31 cellular contexts compared by ENCODE assay signal in the genomic region with DNA sequence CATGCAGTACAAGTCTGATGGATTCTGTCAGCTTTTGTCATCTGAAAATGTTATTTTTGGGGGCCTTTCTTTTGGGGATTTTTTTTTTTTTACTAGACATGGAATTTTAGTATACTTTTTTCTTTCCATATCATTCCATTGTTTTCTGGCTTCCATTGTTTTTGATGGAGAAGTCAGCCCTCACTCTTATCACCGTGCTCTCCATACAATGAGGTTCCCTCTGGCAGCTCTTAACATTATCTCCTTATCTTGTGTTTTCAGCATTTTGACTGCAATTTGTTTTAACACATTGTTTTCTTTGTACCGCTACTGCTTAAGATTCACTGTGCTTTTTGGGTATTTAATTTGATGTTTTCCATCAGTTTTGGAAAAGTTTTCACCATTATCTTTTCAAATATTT.
"Had no signal": no experiment of that assay in that cellular context is flagged by ENCODE, and none has a peak within 500 bp of the region (broad histone marks: within the 10 kb centered on the region; RNA-seq: fewer than 3 reads in every experiment).

No MANE protein-coding gene starts in this region.

- H3K4me1 Mint-ChIP-seq: neural progenitor cell; stimulated activated memory B cell treated with anti-CD40 and anti-IgM and Interleukin-4, amounts not matched to agents 10 μg/mL and 1 μg/mL and 100 μg/mL, for 72 hours; stimulated activated naive CD8-positive, alpha-beta T cell treated with anti-CD3 and anti-CD28 coated beads, Interleukin-15, amount 100 ng/mL, for 72 hours had no signal

- H3K27me3 ChIP-seq: neural progenitor cell, ovary, spleen, suprapubic skin, testis, tibial artery, transverse colon, upper lobe of right lung, uterus had no signal

- H3K9me3 ChIP-seq: ovary, psoas muscle, spleen, suprapubic skin, testis, tibial artery, transverse colon, upper lobe of right lung, uterus had no signal

- H3K4me2 ChIP-seq: neural progenitor cell, smooth muscle cell had no signal

- H3K36me3 Mint-ChIP-seq: natural killer cell treated with Interleukin-12 subunit alpha and Interleukin-12 subunit beta and Interleukin-15 and Interleukin-18, amount 100 ng/mL, for 72 hours; neural progenitor cell; stimulated activated memory B cell treated with anti-CD40 and anti-IgM and Interleukin-4, amounts not matched to agents 10 μg/mL and 1 μg/mL and 100 μg/mL, for 72 hours; type B pancreatic cell had no signal

- DNase-seq: naive thymus-derived CD8-positive, alpha-beta T cell; occipital lobe; ovary; posterior cingulate gyrus; psoas muscle; right cardiac atrium; spleen; stimulated activated CD4-positive, alpha-beta T cell treated with anti-CD3 and anti-CD28 coated beads, Interleukin-12 subunit alpha, Interleukin-12 subunit beta, amount 100 ng/mL, for 4 hours; stimulated activated CD4-positive, alpha-beta T cell treated with anti-CD3 and anti-CD28 coated beads, Interleukin-1b, Interleukin-23, amount 100 ng/mL, for 48 hours; stimulated activated CD4-positive, alpha-beta T cell treated with anti-CD3 and anti-CD28 coated beads, Interleukin-4, amount 100 ng/mL, for 1 hour; stimulated activated CD4-positive, alpha-beta T cell treated with anti-CD3 and anti-CD28 coated beads, Interleukin-4, amount 100 ng/mL, for 4 hours; stimulated activated CD8-positive, alpha-beta memory T cell treated with anti-CD3 and anti-CD28 coated beads, Interleukin-4, amount 100 ng/mL, for 48 hours; stimulated activated naive CD4-positive, alpha-beta T cell; stimulated activated naive CD8-positive, alpha-beta T cell treated with anti-CD3 and anti-CD28 coated beads, Interleukin-15, amount 100 ng/mL, for 72 hours; stimulated activated naive CD8-positive, alpha-beta T cell treated with anti-CD3 and anti-CD28 coated beads, Interleukin-15, Interleukin-2, amounts not matched to agents 100 U/mL and 50 U/mL, for 24 hours; substantia nigra; testis; tibial artery; transverse colon; upper lobe of right lung; uterus had no signal

- H3K9ac ChIP-seq: neural progenitor cell, parathyroid adenoma had no signal

- H3K27ac Mint-ChIP-seq: naive thymus-derived CD8-positive, alpha-beta T cell; natural killer cell treated with Interleukin-12 subunit alpha and Interleukin-12 subunit beta and Interleukin-15 and Interleukin-18, amount 100 ng/mL, for 72 hours; neural progenitor cell; progenitor cell of endocrine pancreas; stimulated activated memory B cell treated with anti-CD40 and anti-IgM and Interleukin-4, amounts not matched to agents 10 μg/mL and 1 μg/mL and 100 μg/mL, for 72 hours; stimulated activated naive CD8-positive, alpha-beta T cell treated with anti-CD3 and anti-CD28 coated beads, Interleukin-15, amount 100 ng/mL, for 72 hours; type B pancreatic cell had no signal

- H3K4me3 Mint-ChIP-seq: naive thymus-derived CD8-positive, alpha-beta T cell; natural killer cell treated with Interleukin-12 subunit alpha and Interleukin-12 subunit beta and Interleukin-15 and Interleukin-18, amount 100 ng/mL, for 72 hours; neural progenitor cell; stimulated activated memory B cell treated with anti-CD40 and anti-IgM and Interleukin-4, amounts not matched to agents 10 μg/mL and 1 μg/mL and 100 μg/mL, for 72 hours; stimulated activated naive CD8-positive, alpha-beta T cell treated with anti-CD3 and anti-CD28 coated beads, Interleukin-15, amount 100 ng/mL, for 72 hours; type B pancreatic cell had no signal

- H3K27me3 Mint-ChIP-seq: progenitor cell of endocrine pancreas; stimulated activated memory B cell treated with anti-CD40 and anti-IgM and Interleukin-4, amounts not matched to agents 10 μg/mL and 1 μg/mL and 100 μg/mL, for 72 hours; stimulated activated naive CD8-positive, alpha-beta T cell treated with anti-CD3 and anti-CD28 coated beads, Interleukin-15, amount 100 ng/mL, for 72 hours; type B pancreatic cell had no signal

- H2AFZ ChIP-seq: neural progenitor cell, parathyroid adenoma had no signal

- H3K4me3 ChIP-seq: neural progenitor cell, ovary, psoas muscle, skin epidermis, smooth muscle cell, spleen, suprapubic skin, testis, tibial artery, transverse colon, upper lobe of right lung, uterus had no signal

- ATAC-seq: naive thymus-derived CD8-positive, alpha-beta T cell; natural killer cell treated with Interleukin-12 subunit alpha and Interleukin-12 subunit beta and Interleukin-15 and Interleukin-18, amount 100 ng/mL, for 72 hours; psoas muscle; right cardiac atrium; sciatic nerve; stimulated activated memory B cell treated with anti-CD40 and anti-IgM and Interleukin-4, amounts not matched to agents 10 μg/mL and 1 μg/mL and 100 μg/mL, for 72 hours; stimulated activated naive CD8-positive, alpha-beta T cell treated with anti-CD3 and anti-CD28 coated beads, Interleukin-15, amount 100 ng/mL, for 72 hours; stimulated activated naive CD8-positive, alpha-beta T cell treated with anti-CD3 and anti-CD28 coated beads, Interleukin-15, Interleukin-2, amounts not matched to agents 100 U/mL and 50 U/mL, for 24 hours; upper lobe of right lung had no signal

- H3K79me2 ChIP-seq: parathyroid adenoma had no signal

- H3K4me1 ChIP-seq: neural progenitor cell, parathyroid adenoma, psoas muscle, spleen, suprapubic skin, testis, tibial artery, transverse colon, upper lobe of right lung, uterus had no signal

- H3K36me3 ChIP-seq: neural progenitor cell, ovary, spleen, suprapubic skin, tibial artery, transverse colon, upper lobe of right lung, uterus had no signal

- H3K9me3 Mint-ChIP-seq: natural killer cell treated with Interleukin-12 subunit alpha and Interleukin-12 subunit beta and Interleukin-15 and Interleukin-18, amount 100 ng/mL, for 72 hours had no signal

- H3K27ac ChIP-seq: neural progenitor cell, ovary, parathyroid adenoma, psoas muscle, skin epidermis, spleen, suprapubic skin, testis, tibial artery, transverse colon, upper lobe of right lung, uterus had no signal
